Comparison of ENCODE assay signal across 8 cellular contexts in genomic region chr9:131728961-131729360, GRCh38. TPM values are rescaled to one million over a fixed set of nuclear protein-coding genes. Genes with fewer than 3 reads are reported as not detected.
A peak's percentile ranks its signal among the peaks of the same experiment; 100 is the strongest.
DNase-seq lines count a peak whose midpoint lies in the region; ATAC-seq and TF ChIP-seq lines count a peak whose summit lies in the region.

No MANE protein-coding gene starts in this region.

- H3K36me3 Mint-ChIP-seq in T-helper 17 cell (ENCODE audit: low read depth) (no peaks in the 10 kb centered on the region), chondrocyte (ENCODE audit: low read depth) (no peaks in the 10 kb centered on the region)

- DNase-seq in T-helper 17 cell = peak; percentile 36 to 59 (median 55)
- DNase-seq in chondrocyte (ENCODE audit: low spot score) = no peak
- peak; percentile 88 for DNase-seq in spleen
- no peak for DNase-seq in DMS53 treated with DMSO at 0.1 percent for 48 hours (lab: John Stamatoyannopoulos, UW; ENCODE audit: unreplicated experiment)
- no peak for DNase-seq in HuH-7 (ENCODE audit: low spot score)
- no peak for DNase-seq in NCI-H2227 (lab: John Stamatoyannopoulos, UW; ENCODE audit: unreplicated experiment)

- H3K27me3 ChIP-seq in spleen (replicated peaks in 1 of 7) = no peaks in the 10 kb centered on the region

- H3K27ac Mint-ChIP-seq in T-helper 17 cell (peak overlapping the region; percentile 100), chondrocyte (ENCODE audit: unreplicated experiment) (peak overlapping the region; percentile 85)

- TF ChIP-seq CTCF in chondrocyte (IDR thresholded peaks at IDR 0.05) (no peak), spleen (IDR thresholded peaks at IDR 0.05 in 8 of 11, conservative IDR thresholded peaks at IDR 0.05 in 3 of 11) (no peak)

- ATAC-seq in GM21526 (IDR thresholded peaks at IDR 0.05; ENCODE audit: low FRiP score, unreplicated experiment) = peak; percentile 29
- peak; percentile 70 for ATAC-seq in T-helper 17 cell
- no peak for ATAC-seq in GM21619 (IDR thresholded peaks at IDR 0.05; ENCODE audit: unreplicated experiment)

- H3K9me3 ChIP-seq in T-helper 17 cell (ENCODE audit: control insufficient read depth, low read length, poor library complexity, severe bottlenecking) (no peaks in the 10 kb centered on the region), spleen (no peaks in the 10 kb centered on the region)

- H3K4me1 Mint-ChIP-seq in T-helper 17 cell = peaks cover 69% of the 10 kb centered on the region
- peaks cover 64% of the 10 kb centered on the region for H3K4me1 Mint-ChIP-seq in chondrocyte (ENCODE audit: low read depth)

- peak overlapping the region in 2 of 8 donors; percentile 11 to 49 for H3K4me3 ChIP-seq in spleen

- peak overlapping the region; percentile 69 to 98 (median 89) for H3K27ac ChIP-seq in spleen

- peaks cover 64 to 100% (median 98%) of the 10 kb centered on the region in 6 donors for H3K4me1 ChIP-seq in spleen

- H3K4me3 Mint-ChIP-seq in T-helper 17 cell = peak overlapping the region; percentile 85
- no peak overlapping the region for H3K4me3 Mint-ChIP-seq in chondrocyte (ENCODE audit: unreplicated experiment)

- TF ChIP-seq POLR2A in spleen (IDR thresholded peaks at IDR 0.05) = peak in 1 of 3 donors; percentile 38

- H3K27me3 Mint-ChIP-seq in T-helper 17 cell (no peaks in the 10 kb centered on the region), chondrocyte (ENCODE audit: low read depth) (no peaks in the 10 kb centered on the region)

- intact Hi-C loops in spleen (cut with DNase I; ENCODE audit: low total_unique reads) = no loop called here

- H3K36me3 ChIP-seq in spleen = no peaks in the 10 kb centered on the region

- no peaks in the 10 kb centered on the region for H3K9me3 Mint-ChIP-seq in chondrocyte (ENCODE audit: low read depth)

- WGBS in spleen, 5 donors = 0 to 25% (median 18%) methylated on average over 1 to 3 of the region's 3 CpGs

RNA-seq across cellular contexts. Expression of gene RAPGEF1, which starts 10.9 kb away (rescaled TPM):
- 100 to 1,000 TPM; 176 to 209 TPM for total RNA-seq in T-helper 17 cell
- 65.4 to 77.3 TPM (median 73.1 TPM) in 3 replicates for total RNA-seq in chondrocyte
- 100 to 1,000 TPM in 6 of 7 donors, 10 to 100 TPM in 1; 88.1 to 137 (median 118) TPM for total RNA-seq in spleen
- polyA plus RNA-seq in spleen = 10 to 100 TPM; 16.9 to 47.8 (median 19.9) TPM

Comparison
In these comparisons a context has a peak if more than half of its experiments do, and no peak if none do; other contexts are left out.
1. DNase-seq: peak in T-helper 17 cell (3 of 3) and spleen (single experiment); none in chondrocyte (single experiment), DMS53 treated with DMSO at 0.1 percent for 48 hours (single experiment), HuH-7 (single experiment) and NCI-H2227 (single experiment).